In the genomic region with DNA sequence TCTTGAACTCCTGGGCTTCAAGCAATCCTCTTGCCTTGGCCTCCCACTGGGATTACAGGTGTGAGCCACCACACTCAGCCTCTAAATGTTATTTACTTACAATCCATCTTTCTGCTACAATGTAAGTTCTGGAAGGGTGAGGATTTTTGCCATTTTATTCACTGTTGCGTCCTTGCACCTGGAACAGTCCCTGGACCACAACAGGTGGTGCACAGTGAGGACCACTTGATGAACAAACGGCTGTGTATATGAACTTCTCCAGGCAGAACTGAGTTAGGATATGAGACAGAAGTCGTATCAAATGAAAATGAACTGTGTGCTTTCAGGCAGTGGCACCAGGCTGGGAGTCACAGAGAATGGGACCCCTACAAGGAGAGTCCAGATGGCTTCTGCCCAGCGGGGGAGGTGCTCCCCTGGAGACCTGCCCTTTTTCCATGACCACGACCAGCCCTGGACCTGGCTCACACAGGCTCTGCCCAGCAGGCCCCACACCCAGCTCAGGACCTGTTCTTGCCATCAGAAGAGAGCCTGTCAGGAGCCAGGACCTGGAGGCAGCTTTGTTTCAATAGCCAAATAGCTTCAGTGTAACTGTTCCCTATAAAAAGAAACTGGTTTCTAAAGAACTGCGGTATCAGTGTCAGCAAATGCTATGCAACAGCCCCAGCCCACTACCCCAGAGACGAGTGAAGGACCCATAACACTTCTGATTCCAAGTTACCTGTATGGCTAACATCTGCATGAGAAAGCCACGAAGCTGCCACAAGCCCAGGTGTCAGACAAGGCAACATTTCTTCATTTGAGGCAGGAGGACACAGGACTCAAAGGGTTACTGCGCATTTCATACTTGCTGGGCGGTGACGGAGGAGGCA, we compare ENCODE assay signal across 13 cellular contexts.
A peak's percentile ranks its signal among the peaks of the same experiment; 100 is the strongest.
DNase-seq lines count a peak whose midpoint lies in the region; ATAC-seq and TF ChIP-seq lines count a peak whose summit lies in the region.
"Had no signal": no experiment of that assay in that cellular context is flagged by ENCODE, and none has a peak within 500 bp of the region (broad histone marks: within the 10 kb centered on the region; RNA-seq: fewer than 3 reads in every experiment).

No MANE protein-coding gene starts in this region.

- H3K36me3 ChIP-seq in DND-41 (ENCODE audit: insufficient read depth, low read length), result no peaks in the 10 kb centered on the region
- H3K36me3 ChIP-seq in RWPE2 (ENCODE audit: low read depth), result no peaks in the 10 kb centered on the region
- no peaks in the 10 kb centered on the region for H3K36me3 ChIP-seq in parathyroid adenoma (ENCODE audit: control insufficient read depth, insufficient read depth, low read length)
- no peaks in the 10 kb centered on the region for H3K36me3 ChIP-seq in body of pancreas (replicated peaks in 1 of 2; ENCODE audit: insufficient read depth in 1 of 2, low read depth in 2 of 2)
- H3K36me3 ChIP-seq: BE2C, pancreas had no signal

- WGBS in body of pancreas, 2 donors, result 74 to 78% methylated on average over 8 to 11 of the region's 11 CpGs

- DNase-seq in DND-41 (no peak), RWPE2 (ENCODE audit: low spot score) (no peak), Right ventricle myocardium superior (peak; percentile 63), GDM1 (lab: John Stamatoyannopoulos, UW) (no peak), NCI-H446 (lab: John Stamatoyannopoulos, UW) (no peak), AG08395 (ENCODE audit: low spot score) (no peak), body of pancreas (no peak)
- DNase-seq: activated CD8-positive, alpha-beta memory T cell treated with anti-CD3 and anti-CD28 coated beads, Interleukin-2, amount 50 U/mL, for 48 hours; KBM-7; NCI-H748 treated with DMSO at 0.1 percent for 48 hours had no signal

- H3K9me3 ChIP-seq in DND-41 (ENCODE audit: insufficient read depth, low read length, severe bottlenecking) (no peaks in the 10 kb centered on the region), RWPE2 (ENCODE audit: severe bottlenecking) (no peaks in the 10 kb centered on the region), parathyroid adenoma (ENCODE audit: control insufficient read depth, low read length) (no peaks in the 10 kb centered on the region), body of pancreas (no peaks in the 10 kb centered on the region)
- H3K9me3 ChIP-seq: BE2C, pancreas had no signal

- TF ChIP-seq POLR2A in body of pancreas (IDR thresholded peaks at IDR 0.05), result no peak

- H3K27me3 ChIP-seq in DND-41 (ENCODE audit: insufficient read depth, low read length, poor library complexity), result no peaks in the 10 kb centered on the region
- no peaks in the 10 kb centered on the region for H3K27me3 ChIP-seq in RWPE2 (ENCODE audit: insufficient read depth, poor library complexity, severe bottlenecking)
- no peaks in the 10 kb centered on the region for H3K27me3 ChIP-seq in parathyroid adenoma (ENCODE audit: control insufficient read depth, insufficient read depth, low read length)
- H3K27me3 ChIP-seq in body of pancreas, result no peaks in the 10 kb centered on the region
- H3K27me3 ChIP-seq: BE2C, pancreas had no signal

- H3K79me2 ChIP-seq in DND-41 (ENCODE audit: insufficient read depth, low read length) (peaks cover 61% of the 10 kb centered on the region), parathyroid adenoma (peaks cover 30% of the 10 kb centered on the region)

- H3K4me1 ChIP-seq in DND-41 (ENCODE audit: insufficient read depth, low read length) (no peaks in the 10 kb centered on the region), RWPE2 (ENCODE audit: insufficient read depth, poor library complexity, severe bottlenecking) (peaks cover 59% of the 10 kb centered on the region), parathyroid adenoma (peaks cover 49% of the 10 kb centered on the region), body of pancreas (peaks cover 45% of the 10 kb centered on the region)

- no peak overlapping the region for H2AFZ ChIP-seq in DND-41 (ENCODE audit: low read depth, low read length)
- H2AFZ ChIP-seq in parathyroid adenoma, result no peak overlapping the region

- ATAC-seq in DND-41 (ENCODE audit: insufficient read depth, low read depth) (0 out of 3 replicates have a peak, but pooled peaks have one; percentile 24), RWPE2 (ENCODE audit: low read depth) (no peak), Right ventricle myocardium superior (ENCODE audit: poor library complexity) (peak; percentile 64), body of pancreas (no peak)

- H3K27ac ChIP-seq in DND-41 (ENCODE audit: low read length) (no peak overlapping the region), RWPE2 (ENCODE audit: poor library complexity, severe bottlenecking) (peak overlapping the region; percentile 70), parathyroid adenoma (peak overlapping the region; percentile 89), body of pancreas (no peak overlapping the region)

- no peak overlapping the region for H3K9ac ChIP-seq in DND-41 (ENCODE audit: low read depth, low read length)
- H3K9ac ChIP-seq in parathyroid adenoma, result no peak overlapping the region

- intact Hi-C loops in Right ventricle myocardium superior (cut with DNase I) (loop anchor here (5.0 kb wide), 1 partner anchor 43 kb away; no protein-coding TSS in a partner anchor), body of pancreas (cut with DNase I) (no loop called here)

- H4K20me1 ChIP-seq in DND-41 (ENCODE audit: insufficient read depth, low read length), result peaks cover 78% of the 10 kb centered on the region

- no peak for TF ChIP-seq CTCF in DND-41 (IDR thresholded peaks at IDR 0.05; ENCODE audit: borderline replicate concordance, extremely low read depth, low read length, poor library complexity, severe bottlenecking)
- TF ChIP-seq CTCF in RWPE2 (IDR thresholded peaks at IDR 0.05; ENCODE audit: poor library complexity, severe bottlenecking), result no peak
- TF ChIP-seq CTCF in parathyroid adenoma (IDR thresholded peaks at IDR 0.05), result no peak
- no peak for TF ChIP-seq CTCF in body of pancreas (IDR thresholded peaks at IDR 0.05)

- H3K4me3 ChIP-seq in DND-41 (ENCODE audit: low read depth in 1 of 2, low read length in 2 of 2), result no peak overlapping the region
- no peak overlapping the region for H3K4me3 ChIP-seq in RWPE2 (ENCODE audit: severe bottlenecking)
- H3K4me3 ChIP-seq in parathyroid adenoma (ENCODE audit: low read depth, low read length), result peak overlapping the region; percentile 1
- no peak overlapping the region for H3K4me3 ChIP-seq in body of pancreas
- H3K4me3 ChIP-seq: pancreas had no signal

- H3K4me2 ChIP-seq in DND-41 (ENCODE audit: insufficient read depth, low read length) (no peak overlapping the region), parathyroid adenoma (ENCODE audit: low read length) (peak overlapping the region; percentile 63)

Comparison
In these comparisons a context has a peak if more than half of its experiments do, and no peak if none do; other contexts are left out.
1. ATAC-seq: peak in DND-41 (single experiment) and Right ventricle myocardium superior (single experiment); none in RWPE2 (single experiment) and body of pancreas (single experiment).
2. H3K27ac ChIP-seq: peak in RWPE2 (single experiment) and parathyroid adenoma (single experiment); none in DND-41 (single experiment) and body of pancreas (0 of 4).